ENCODE assay signal across 31 cellular contexts in the genomic region with DNA sequence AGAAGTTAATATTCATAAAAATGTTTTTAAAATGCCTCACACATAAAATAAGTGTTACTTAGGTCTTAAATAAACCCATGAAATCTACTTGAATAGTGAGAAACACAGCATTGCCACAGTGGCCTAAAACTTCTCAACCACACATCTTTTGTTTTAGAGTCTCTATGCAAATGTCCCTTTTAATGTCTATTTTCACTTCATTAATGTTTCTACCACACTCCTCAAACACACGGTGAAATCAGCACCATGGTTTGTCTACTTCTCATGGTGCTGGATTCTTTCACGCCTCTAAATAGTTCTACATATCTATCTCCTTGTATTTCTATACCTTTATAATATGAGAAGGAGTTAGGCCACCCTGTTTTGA.
A peak's percentile ranks its signal among the peaks of the same experiment; 100 is the strongest.
DNase-seq lines count a peak whose midpoint lies in the region; ATAC-seq and TF ChIP-seq lines count a peak whose summit lies in the region.
"Had no signal": no experiment of that assay in that cellular context is flagged by ENCODE, and none has a peak within 500 bp of the region (broad histone marks: within the 10 kb centered on the region; RNA-seq: fewer than 3 reads in every experiment).

No MANE protein-coding gene starts in this region.

- peak overlapping the region; percentile 13 for H3K27ac Mint-ChIP-seq in type B pancreatic cell
- H3K27ac Mint-ChIP-seq: activated CD4-positive, alpha-beta T cell treated with anti-CD3 and anti-CD28 coated beads, Interleukin-2, amount 10 ng/mL, durations not matched to agents 7 days and 5 days; activated T-cell treated with anti-CD3 and anti-CD28 coated beads, Interleukin-2, amount 50 U/mL, for 24 hours; brain; CD4-positive, CD25-positive, alpha-beta regulatory T cell; IgD-negative memory B cell; naive thymus-derived CD4-positive, alpha-beta T cell; WTC11 had no signal

- no peak overlapping the region for H3K4me3 Mint-ChIP-seq in type B pancreatic cell
- H3K4me3 Mint-ChIP-seq: activated CD4-positive, alpha-beta T cell treated with anti-CD3 and anti-CD28 coated beads, Interleukin-2, amount 10 ng/mL, durations not matched to agents 7 days and 5 days; activated T-cell treated with anti-CD3 and anti-CD28 coated beads, Interleukin-2, amount 50 U/mL, for 24 hours; brain; CD4-positive, CD25-positive, alpha-beta regulatory T cell; IgD-negative memory B cell; naive thymus-derived CD4-positive, alpha-beta T cell; WTC11 had no signal

- CTCF ChIA-PET in GM10248 (lab: Yijun Ruan, JAX): no interaction called here

- TF ChIP-seq CTCF in type B pancreatic cell (conservative IDR thresholded peaks at IDR 0.05): no peak
- TF ChIP-seq CTCF in GM10248 (IDR thresholded peaks at IDR 0.05; ENCODE audit: control extremely low read depth, extremely low read depth, low read depth, missing control alignments): no peak
- no peak for TF ChIP-seq CTCF in psoas muscle (IDR thresholded peaks at IDR 0.05)

- H3K4me1 ChIP-seq in psoas muscle: no peaks in the 10 kb centered on the region
- H3K4me1 ChIP-seq: adrenal gland had no signal

- H3K27me3 ChIP-seq in psoas muscle (ENCODE audit: insufficient read depth in 3 of 3, low read length in 2 of 3): no peaks in the 10 kb centered on the region
- H3K27me3 ChIP-seq: adrenal gland had no signal

- DNase-seq in type B pancreatic cell (ENCODE audit: extremely low spot score, unreplicated experiment): no peak
- DNase-seq in cerebellar cortex (ENCODE audit: low spot score): no peak
- no peak for DNase-seq in GM10248 (ENCODE audit: extremely low spot score)
- no peak for DNase-seq in DMS79 treated with DMSO at 0.1 percent for 48 hours (lab: John Stamatoyannopoulos, UW)
- DNase-seq in psoas muscle: no peak
- DNase-seq: activated CD4-positive, alpha-beta T cell treated with anti-CD3 and anti-CD28 coated beads, Interleukin-2, amount 10 ng/mL, durations not matched to agents 7 days and 5 days; activated T-cell treated with anti-CD3 and anti-CD28 coated beads, Interleukin-2, amount 50 U/mL, for 24 hours; adrenal gland; CD4-positive, CD25-positive, alpha-beta regulatory T cell; effector CD4-positive, alpha-beta T cell; erythroblast; HCEC 1CT; kidney; midbrain; naive thymus-derived CD4-positive, alpha-beta T cell; NCI-H1048; NCI-H187; NCI-H524 treated with DMSO at 0.1 percent for 48 hours; NK-92 treated with Interleukin-12 subunit alpha and Interleukin-12 subunit beta, amount 100 ng/mL, for 24 hours; nucleus accumbens; SHP77; stimulated activated naive CD8-positive, alpha-beta T cell treated with anti-CD3 and anti-CD28 coated beads, Interleukin-15, Interleukin-2, amounts not matched to agents 100 U/mL and 50 U/mL, for 24 hours; T-helper 9 cell had no signal

- POLR2A ChIA-PET in GM10248 (lab: Yijun Ruan, JAX): no interaction called here

- WGBS in psoas muscle, 3 donors: 73 to 86% (median 74%) methylated on average over 2 of the region's 2 CpGs

- peaks cover 13% of the 10 kb centered on the region for H3K4me1 Mint-ChIP-seq in type B pancreatic cell (ENCODE audit: unreplicated experiment)
- H3K4me1 Mint-ChIP-seq: activated CD4-positive, alpha-beta T cell treated with anti-CD3 and anti-CD28 coated beads, Interleukin-2, amount 10 ng/mL, durations not matched to agents 7 days and 5 days; CD4-positive, CD25-positive, alpha-beta regulatory T cell; IgD-negative memory B cell; naive thymus-derived CD4-positive, alpha-beta T cell had no signal

- no peaks in the 10 kb centered on the region for H3K36me3 Mint-ChIP-seq in type B pancreatic cell
- H3K36me3 Mint-ChIP-seq: brain; CD4-positive, CD25-positive, alpha-beta regulatory T cell; IgD-negative memory B cell; naive thymus-derived CD4-positive, alpha-beta T cell; WTC11 had no signal

- H3K9me3 Mint-ChIP-seq in type B pancreatic cell: no peaks in the 10 kb centered on the region
- H3K9me3 Mint-ChIP-seq: activated CD4-positive, alpha-beta T cell treated with anti-CD3 and anti-CD28 coated beads, Interleukin-2, amount 10 ng/mL, durations not matched to agents 7 days and 5 days; activated T-cell treated with anti-CD3 and anti-CD28 coated beads, Interleukin-2, amount 50 U/mL, for 24 hours; brain; IgD-negative memory B cell; WTC11 had no signal

- H3K9me3 ChIP-seq in psoas muscle: no peaks in the 10 kb centered on the region
- H3K9me3 ChIP-seq: adrenal gland, thoracic aorta had no signal

- H3K4me3 ChIP-seq in psoas muscle: no peak overlapping the region
- H3K4me3 ChIP-seq: adrenal gland, thoracic aorta had no signal

- H3K27me3 Mint-ChIP-seq in type B pancreatic cell: no peaks in the 10 kb centered on the region
- H3K27me3 Mint-ChIP-seq: activated CD4-positive, alpha-beta T cell treated with anti-CD3 and anti-CD28 coated beads, Interleukin-2, amount 10 ng/mL, durations not matched to agents 7 days and 5 days; activated T-cell treated with anti-CD3 and anti-CD28 coated beads, Interleukin-2, amount 50 U/mL, for 24 hours; CD4-positive, CD25-positive, alpha-beta regulatory T cell; IgD-negative memory B cell; naive thymus-derived CD4-positive, alpha-beta T cell had no signal

- intact Hi-C loops in psoas muscle (cut with DNase I): no loop called here

- no peaks in the 10 kb centered on the region for H3K36me3 ChIP-seq in psoas muscle (ENCODE audit: insufficient read depth in 1 of 2, low read depth in 1 of 2)
- H3K36me3 ChIP-seq: adrenal gland, thoracic aorta had no signal

- H3K27ac ChIP-seq in psoas muscle: no peak overlapping the region
- H3K27ac ChIP-seq: adrenal gland, thoracic aorta had no signal

- ATAC-seq in GM19035 (IDR thresholded peaks at IDR 0.05; ENCODE audit: unreplicated experiment) (peak; percentile 81), GM21786 (IDR thresholded peaks at IDR 0.05; ENCODE audit: unreplicated experiment) (peak; percentile 76), HG03442 (IDR thresholded peaks at IDR 0.05; ENCODE audit: unreplicated experiment) (peak; percentile 73), psoas muscle (no peak)
- ATAC-seq: naive thymus-derived CD4-positive, alpha-beta T cell; Panc1; stimulated activated naive CD8-positive, alpha-beta T cell treated with anti-CD3 and anti-CD28 coated beads, Interleukin-15, Interleukin-2, amounts not matched to agents 100 U/mL and 50 U/mL, for 24 hours; WTC11 had no signal

Comparison
In these comparisons a context has a peak if more than half of its experiments do, and no peak if none do; other contexts are left out.
1. ATAC-seq: peak in GM19035 (single experiment), GM21786 (single experiment) and HG03442 (single experiment); none in psoas muscle (0 of 4).